Comparison of ENCODE assay signal across 19 cellular contexts in the genomic region with DNA sequence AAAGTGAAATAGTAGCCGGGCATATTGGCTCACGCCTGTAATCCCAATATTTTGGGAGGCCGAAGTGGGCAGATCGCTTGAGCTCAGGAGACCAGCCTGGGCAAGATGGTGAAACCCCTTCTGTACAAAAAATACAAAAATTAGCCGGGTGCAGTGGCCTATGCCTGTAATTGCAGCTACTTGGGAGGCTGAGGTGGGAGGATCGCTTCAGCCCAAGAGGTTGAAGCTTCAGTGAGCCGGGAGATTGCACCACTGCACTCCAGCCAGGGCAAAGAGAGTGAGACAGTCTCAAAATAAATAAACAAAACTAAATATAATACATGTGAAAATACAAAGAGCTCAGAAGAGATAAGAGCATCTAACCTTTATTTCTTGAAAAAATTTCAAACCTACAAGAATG. TPM values are rescaled to one million over a fixed set of nuclear protein-coding genes. Genes with fewer than 3 reads are reported as not detected.
A peak's percentile ranks its signal among the peaks of the same experiment; 100 is the strongest.
DNase-seq lines count a peak whose midpoint lies in the region; ATAC-seq and TF ChIP-seq lines count a peak whose summit lies in the region.
"Had no signal": no experiment of that assay in that cellular context is flagged by ENCODE, and none has a peak within 500 bp of the region (broad histone marks: within the 10 kb centered on the region; RNA-seq: fewer than 3 reads in every experiment).

No MANE protein-coding gene starts in this region.

- ATAC-seq in GM18907 (IDR thresholded peaks at IDR 0.05; ENCODE audit: unreplicated experiment) = no peak
- ATAC-seq: activated T-cell treated with anti-CD3 and anti-CD28 coated beads, Interleukin-2, amount 50 U/mL, for 72 hours; naive thymus-derived CD4-positive, alpha-beta T cell; stimulated activated naive CD8-positive, alpha-beta T cell treated with anti-CD3 and anti-CD28 coated beads, Interleukin-15, amount 100 ng/mL, for 72 hours had no signal

- H3K27ac Mint-ChIP-seq in activated naive CD8-positive, alpha-beta T cell treated with anti-CD3 and anti-CD28 coated beads for 36 hours = no peak overlapping the region
- no peak overlapping the region for H3K27ac Mint-ChIP-seq in type B pancreatic cell
- H3K27ac Mint-ChIP-seq: activated T-cell treated with anti-CD3 and anti-CD28 coated beads, Interleukin-2, amount 50 U/mL, for 72 hours; memory B cell; naive thymus-derived CD4-positive, alpha-beta T cell had no signal

- peaks cover 5% of the 10 kb centered on the region for H3K4me1 Mint-ChIP-seq in activated naive CD8-positive, alpha-beta T cell treated with anti-CD3 and anti-CD28 coated beads for 36 hours
- H3K4me1 Mint-ChIP-seq in type B pancreatic cell (ENCODE audit: unreplicated experiment) = no peaks in the 10 kb centered on the region

- no peak overlapping the region for H3K4me3 Mint-ChIP-seq in activated naive CD8-positive, alpha-beta T cell treated with anti-CD3 and anti-CD28 coated beads for 36 hours
- peak overlapping the region; percentile 28 for H3K4me3 Mint-ChIP-seq in type B pancreatic cell
- H3K4me3 Mint-ChIP-seq: activated T-cell treated with anti-CD3 and anti-CD28 coated beads, Interleukin-2, amount 50 U/mL, for 72 hours; memory B cell; stimulated activated naive CD8-positive, alpha-beta T cell treated with anti-CD3 and anti-CD28 coated beads, Interleukin-15, amount 100 ng/mL, for 72 hours had no signal

- in situ Hi-C loops in KBM-7 (cut with MboI; ENCODE audit: low pct_unique_long_range_greater_than_20kb, low sequenced_read_pairs) = no loop called here

- peak; percentile 14 for DNase-seq in stimulated activated CD4-positive, alpha-beta T cell treated with anti-CD3 and anti-CD28 coated beads, Interleukin-15, amount 100 ng/mL, for 24 hours
- DNase-seq in stimulated activated CD4-positive, alpha-beta T cell treated with anti-CD3 and anti-CD28 coated beads, Interleukin-4, amount 100 ng/mL, for 1 hour = no peak
- peak; percentile 30 for DNase-seq in KBM-7
- DNase-seq in activated naive CD8-positive, alpha-beta T cell treated with anti-CD3 and anti-CD28 coated beads for 36 hours = peak; percentile 9
- no peak for DNase-seq in type B pancreatic cell (ENCODE audit: extremely low spot score, unreplicated experiment)
- no peak for DNase-seq in NCI-H526 (lab: John Stamatoyannopoulos, UW)
- DNase-seq in head of caudate nucleus = no peak
- DNase-seq: activated CD8-positive, alpha-beta memory T cell treated with anti-CD3 and anti-CD28 coated beads for 24 hours; activated T-cell treated with anti-CD3 and anti-CD28 coated beads, Interleukin-2, amount 50 U/mL, for 72 hours; adrenal gland; H7; naive thymus-derived CD4-positive, alpha-beta T cell; NCI-H2029; NCI-H446 treated with DMSO at 0.1 percent for 48 hours; stimulated activated CD4-positive, alpha-beta T cell treated with anti-CD3 and anti-CD28 coated beads, Interleukin-2, amount 100 ng/mL, for 24 hours; stimulated activated naive CD8-positive, alpha-beta T cell treated with anti-CD3 and anti-CD28 coated beads, Interleukin-15, amount 100 ng/mL, for 72 hours; transverse colon had no signal

- H3K27me3 Mint-ChIP-seq in activated naive CD8-positive, alpha-beta T cell treated with anti-CD3 and anti-CD28 coated beads for 36 hours = no peaks in the 10 kb centered on the region
- H3K27me3 Mint-ChIP-seq in type B pancreatic cell = no peaks in the 10 kb centered on the region
- H3K27me3 Mint-ChIP-seq: memory B cell; stimulated activated naive CD8-positive, alpha-beta T cell treated with anti-CD3 and anti-CD28 coated beads, Interleukin-15, amount 100 ng/mL, for 72 hours had no signal

- TF ChIP-seq CTCF in type B pancreatic cell (conservative IDR thresholded peaks at IDR 0.05) = peak; percentile 39

- intact Hi-C loops in head of caudate nucleus (cut with DNase I) = no loop called here

- no peaks in the 10 kb centered on the region for H3K9me3 Mint-ChIP-seq in activated naive CD8-positive, alpha-beta T cell treated with anti-CD3 and anti-CD28 coated beads for 36 hours
- no peaks in the 10 kb centered on the region for H3K9me3 Mint-ChIP-seq in type B pancreatic cell
- H3K9me3 Mint-ChIP-seq: activated T-cell treated with anti-CD3 and anti-CD28 coated beads, Interleukin-2, amount 50 U/mL, for 72 hours; memory B cell; naive thymus-derived CD4-positive, alpha-beta T cell; stimulated activated naive CD8-positive, alpha-beta T cell treated with anti-CD3 and anti-CD28 coated beads, Interleukin-15, amount 100 ng/mL, for 72 hours had no signal

- peaks cover 1% of the 10 kb centered on the region for H3K36me3 Mint-ChIP-seq in activated naive CD8-positive, alpha-beta T cell treated with anti-CD3 and anti-CD28 coated beads for 36 hours
- peaks cover 2% of the 10 kb centered on the region for H3K36me3 Mint-ChIP-seq in type B pancreatic cell
- H3K36me3 Mint-ChIP-seq: memory B cell had no signal

RNA-seq across cellular contexts. Expression of a gene that starts 2.3 kb away (rescaled TPM):
- 10 to 100 TPM; 85.1 to 99.1 TPM for total RNA-seq in activated naive CD8-positive, alpha-beta T cell treated with anti-CD3 and anti-CD28 coated beads for 36 hours
- total RNA-seq in type B pancreatic cell (ENCODE audit: low replicate concordance) = 37.3 and 75.7 TPM in 2 replicates

RNA-seq across cellular contexts. Expression of a gene that starts 45.1 kb away (rescaled TPM):
- 10 to 100 TPM; 17.6 to 18.9 TPM for total RNA-seq in activated naive CD8-positive, alpha-beta T cell treated with anti-CD3 and anti-CD28 coated beads for 36 hours
- total RNA-seq in type B pancreatic cell (ENCODE audit: low replicate concordance) = 40.7 and 43.7 TPM in 2 replicates

Comparison
In these comparisons a context has a peak if more than half of its experiments do, and no peak if none do; other contexts are left out.
1. DNase-seq: peak in stimulated activated CD4-positive, alpha-beta T cell treated with anti-CD3 and anti-CD28 coated beads, Interleukin-15, amount 100 ng/mL, for 24 hours (single experiment), KBM-7 (single experiment) and activated naive CD8-positive, alpha-beta T cell treated with anti-CD3 and anti-CD28 coated beads for 36 hours (single experiment); none in stimulated activated CD4-positive, alpha-beta T cell treated with anti-CD3 and anti-CD28 coated beads, Interleukin-4, amount 100 ng/mL, for 1 hour (single experiment), type B pancreatic cell (single experiment), NCI-H526 (0 of 2) and head of caudate nucleus (0 of 42).